ENCODE assay signal across 33 cellular contexts in the genomic region with DNA sequence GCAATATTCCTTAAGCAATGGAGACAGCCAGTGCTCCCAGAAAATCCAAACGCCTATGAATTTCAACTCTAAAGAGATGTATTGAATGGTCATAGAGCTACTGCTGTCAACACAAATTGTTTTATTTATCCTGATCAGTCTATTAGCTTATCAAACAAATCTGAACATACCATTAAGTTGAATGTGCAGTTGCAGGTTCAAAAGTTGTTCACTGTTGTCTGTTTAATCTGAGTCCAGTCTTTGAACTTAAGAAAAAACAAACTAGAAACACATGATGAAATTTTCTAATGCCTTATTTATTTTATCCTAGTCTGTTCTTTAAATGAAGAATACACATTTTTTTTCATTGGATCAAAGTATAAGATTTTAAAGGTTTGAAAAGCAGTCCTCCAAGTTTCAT.
"Had no signal": no experiment of that assay in that cellular context is flagged by ENCODE, and none has a peak within 500 bp of the region (broad histone marks: within the 10 kb centered on the region; RNA-seq: fewer than 3 reads in every experiment).

No MANE protein-coding gene starts in this region.

- H3K9me3 ChIP-seq: MG63 had no signal

- H3K4me3 ChIP-seq: MG63 had no signal

- DNase-seq: Karpas-422, Kasumi-1, MG63, MM.1S, MV-4-11, NCI-H1048, NCI-H1092, NCI-H1092 treated with DMSO at 0.1 percent for 48 hours, NCI-H1105, NCI-H1417, NCI-H1417 treated with DMSO at 0.1 percent for 48 hours, NCI-H1436, NCI-H1436 treated with DMSO at 0.1 percent for 48 hours, NCI-H146, NCI-H1694, NCI-H1694 treated with DMSO at 0.1 percent for 48 hours, NCI-H187, NCI-H187 treated with DMSO at 0.1 percent for 48 hours, NCI-H1930, NCI-H2029, NCI-H2029 treated with DMSO at 0.1 percent for 48 hours, NCI-H2081, NCI-H2081 treated with DMSO at 0.1 percent for 48 hours, NCI-H2107, NCI-H2171, NCI-H2171 treated with DMSO at 0.1 percent for 48 hours, NCI-H2227 treated with DMSO at 0.1 percent for 48 hours, NCI-H226, NCI-H345, NCI-H446, NCI-H446 treated with DMSO at 0.1 percent for 48 hours, NCI-H510A, NCI-H510A treated with DMSO at 0.1 percent for 48 hours had no signal

- H3K27me3 ChIP-seq: MG63 had no signal
